Comparison of ENCODE assay signal across 10 cellular contexts in genomic region chr4:10006604-10007435, GRCh38. TPM values are rescaled to one million over a fixed set of nuclear protein-coding genes. Genes with fewer than 3 reads are reported as not detected.
A peak's percentile ranks its signal among the peaks of the same experiment; 100 is the strongest.
DNase-seq lines count a peak whose midpoint lies in the region; ATAC-seq and TF ChIP-seq lines count a peak whose summit lies in the region.
"Had no signal": no experiment of that assay in that cellular context is flagged by ENCODE, and none has a peak within 500 bp of the region (broad histone marks: within the 10 kb centered on the region; RNA-seq: fewer than 3 reads in every experiment).

No MANE protein-coding gene starts in this region.

- H3K36me3 Mint-ChIP-seq in natural killer cell treated with Interleukin-12 subunit alpha and Interleukin-12 subunit beta and Interleukin-15 and Interleukin-18, amount 100 ng/mL, for 72 hours: no peaks in the 10 kb centered on the region

- no peaks in the 10 kb centered on the region for H3K9me3 Mint-ChIP-seq in natural killer cell treated with Interleukin-12 subunit alpha and Interleukin-12 subunit beta and Interleukin-15 and Interleukin-18, amount 100 ng/mL, for 72 hours
- H3K9me3 Mint-ChIP-seq: T-helper 1 cell treated with Interleukin-12 subunit alpha and Interleukin-12 subunit beta and Interleukin-4 antibody, amounts not matched to agents 30 μg/mL and 1 μg/mL, for 36 hours had no signal

- no peak for TF ChIP-seq CTCF in choroid plexus epithelial cell (conservative IDR thresholded peaks at IDR 0.05; ENCODE audit: low read depth, low read length)

- peak overlapping the region in 1 of 2 donors; percentile 25 for H3K27ac Mint-ChIP-seq in natural killer cell treated with Interleukin-12 subunit alpha and Interleukin-12 subunit beta and Interleukin-15 and Interleukin-18, amount 100 ng/mL, for 72 hours
- H3K27ac Mint-ChIP-seq: T-helper 1 cell treated with Interleukin-12 subunit alpha and Interleukin-12 subunit beta and Interleukin-4 antibody, amounts not matched to agents 30 μg/mL and 1 μg/mL, for 36 hours had no signal

- no peaks in the 10 kb centered on the region for H3K27me3 Mint-ChIP-seq in natural killer cell treated with Interleukin-12 subunit alpha and Interleukin-12 subunit beta and Interleukin-15 and Interleukin-18, amount 100 ng/mL, for 72 hours

- no peak overlapping the region for H3K4me3 ChIP-seq in choroid plexus epithelial cell (ENCODE audit: low read depth, low read length)
- H3K4me3 ChIP-seq: ovary had no signal

- in situ Hi-C loops in G401 (cut with HindIII; ENCODE audit: low sequenced_read_pairs): no loop called here

- no peak for ATAC-seq in natural killer cell treated with Interleukin-12 subunit alpha and Interleukin-12 subunit beta and Interleukin-15 and Interleukin-18, amount 100 ng/mL, for 72 hours

- DNase-seq in NCI-H2171 treated with DMSO at 0.1 percent for 48 hours (lab: John Stamatoyannopoulos, UW) (peak; percentile 3), NCI-H2171 (lab: John Stamatoyannopoulos, UW) (no peak), HPDE6-E6E7 (ENCODE audit: extremely low spot score) (peak; percentile 99), choroid plexus epithelial cell (ENCODE audit: low read depth) (peak; percentile 45), NCI-H2196 (lab: John Stamatoyannopoulos, UW; ENCODE audit: unreplicated experiment) (no peak), G401 (ENCODE audit: low spot score) (no peak), NCI-H510A (lab: John Stamatoyannopoulos, UW) (no peak)
- DNase-seq in natural killer cell treated with Interleukin-12 subunit alpha and Interleukin-12 subunit beta and Interleukin-15 and Interleukin-18, amount 100 ng/mL, for 72 hours (ENCODE audit: low spot score): no peak

- peak overlapping the region; percentile 38 for H3K4me3 Mint-ChIP-seq in natural killer cell treated with Interleukin-12 subunit alpha and Interleukin-12 subunit beta and Interleukin-15 and Interleukin-18, amount 100 ng/mL, for 72 hours
- H3K4me3 Mint-ChIP-seq: T-helper 1 cell treated with Interleukin-12 subunit alpha and Interleukin-12 subunit beta and Interleukin-4 antibody, amounts not matched to agents 30 μg/mL and 1 μg/mL, for 36 hours had no signal

- peaks cover 41 to 43% of the 10 kb centered on the region in 2 donors for H3K4me1 Mint-ChIP-seq in natural killer cell treated with Interleukin-12 subunit alpha and Interleukin-12 subunit beta and Interleukin-15 and Interleukin-18, amount 100 ng/mL, for 72 hours (ENCODE audit: low read depth in 2 of 2)

RNA-seq across cellular contexts. Expression of gene SLC2A9, which starts 14.5 kb away (rescaled TPM):
- 1 to 10 TPM; 1.8 to 3.3 TPM for total RNA-seq in natural killer cell treated with Interleukin-12 subunit alpha and Interleukin-12 subunit beta and Interleukin-15 and Interleukin-18, amount 100 ng/mL, for 72 hours
- total RNA-seq in G401 (2014; rRNA removed; shearing (Covaris generic)): not detected in 2 replicates

Comparison
In these comparisons a context has a peak if more than half of its experiments do, and no peak if none do; other contexts are left out.
1. DNase-seq: peak in NCI-H2171 treated with DMSO at 0.1 percent for 48 hours (single experiment), HPDE6-E6E7 (single experiment) and choroid plexus epithelial cell (single experiment); none in NCI-H2171 (single experiment), natural killer cell treated with Interleukin-12 subunit alpha and Interleukin-12 subunit beta and Interleukin-15 and Interleukin-18, amount 100 ng/mL, for 72 hours (single experiment), NCI-H2196 (single experiment), G401 (single experiment) and NCI-H510A (single experiment).